1 cellular context compared by ENCODE assay signal in the genomic region with DNA sequence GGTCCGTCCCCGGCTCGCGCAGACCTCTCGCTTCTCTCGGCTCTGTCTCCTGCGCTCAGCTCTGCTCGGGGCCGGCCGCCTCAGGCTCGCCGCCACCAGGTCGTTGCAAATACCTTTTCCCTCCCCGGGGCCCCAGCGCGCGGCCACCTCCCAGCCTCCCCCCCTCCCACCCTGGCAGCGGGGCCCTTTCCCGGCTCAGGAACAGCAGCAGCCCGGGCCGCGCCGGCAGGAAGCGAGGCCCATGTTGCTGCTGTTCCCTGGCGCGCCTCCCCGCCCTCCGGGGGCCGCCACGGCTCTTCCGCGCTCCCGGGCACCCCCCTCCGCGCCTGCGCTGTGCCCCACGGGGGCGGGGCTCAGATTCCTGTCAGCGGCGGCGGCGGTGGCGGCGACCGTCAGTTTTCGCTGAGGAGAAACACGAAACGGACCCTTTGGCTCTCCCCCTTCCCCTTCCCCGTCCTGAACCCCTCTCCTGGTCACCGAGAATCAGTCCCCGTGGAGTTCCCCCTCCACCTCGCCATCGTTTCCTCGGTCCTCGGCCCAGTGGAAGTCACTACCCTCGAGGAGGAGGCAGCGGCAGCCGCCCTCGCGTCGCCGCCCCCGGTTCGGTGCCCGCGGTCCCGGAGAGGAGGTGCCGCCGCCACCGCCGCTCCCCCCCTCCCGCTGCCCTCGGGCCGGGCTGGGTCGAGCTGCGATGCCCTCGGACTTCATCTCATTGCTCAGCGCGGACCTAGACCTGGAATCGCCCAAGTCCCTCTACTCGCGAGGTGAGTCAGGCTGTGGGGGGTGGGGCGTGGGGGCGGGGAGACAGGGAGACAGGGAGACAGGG.
TF ChIP-seq lines count a peak whose summit lies in the region.

A gene with protein sequence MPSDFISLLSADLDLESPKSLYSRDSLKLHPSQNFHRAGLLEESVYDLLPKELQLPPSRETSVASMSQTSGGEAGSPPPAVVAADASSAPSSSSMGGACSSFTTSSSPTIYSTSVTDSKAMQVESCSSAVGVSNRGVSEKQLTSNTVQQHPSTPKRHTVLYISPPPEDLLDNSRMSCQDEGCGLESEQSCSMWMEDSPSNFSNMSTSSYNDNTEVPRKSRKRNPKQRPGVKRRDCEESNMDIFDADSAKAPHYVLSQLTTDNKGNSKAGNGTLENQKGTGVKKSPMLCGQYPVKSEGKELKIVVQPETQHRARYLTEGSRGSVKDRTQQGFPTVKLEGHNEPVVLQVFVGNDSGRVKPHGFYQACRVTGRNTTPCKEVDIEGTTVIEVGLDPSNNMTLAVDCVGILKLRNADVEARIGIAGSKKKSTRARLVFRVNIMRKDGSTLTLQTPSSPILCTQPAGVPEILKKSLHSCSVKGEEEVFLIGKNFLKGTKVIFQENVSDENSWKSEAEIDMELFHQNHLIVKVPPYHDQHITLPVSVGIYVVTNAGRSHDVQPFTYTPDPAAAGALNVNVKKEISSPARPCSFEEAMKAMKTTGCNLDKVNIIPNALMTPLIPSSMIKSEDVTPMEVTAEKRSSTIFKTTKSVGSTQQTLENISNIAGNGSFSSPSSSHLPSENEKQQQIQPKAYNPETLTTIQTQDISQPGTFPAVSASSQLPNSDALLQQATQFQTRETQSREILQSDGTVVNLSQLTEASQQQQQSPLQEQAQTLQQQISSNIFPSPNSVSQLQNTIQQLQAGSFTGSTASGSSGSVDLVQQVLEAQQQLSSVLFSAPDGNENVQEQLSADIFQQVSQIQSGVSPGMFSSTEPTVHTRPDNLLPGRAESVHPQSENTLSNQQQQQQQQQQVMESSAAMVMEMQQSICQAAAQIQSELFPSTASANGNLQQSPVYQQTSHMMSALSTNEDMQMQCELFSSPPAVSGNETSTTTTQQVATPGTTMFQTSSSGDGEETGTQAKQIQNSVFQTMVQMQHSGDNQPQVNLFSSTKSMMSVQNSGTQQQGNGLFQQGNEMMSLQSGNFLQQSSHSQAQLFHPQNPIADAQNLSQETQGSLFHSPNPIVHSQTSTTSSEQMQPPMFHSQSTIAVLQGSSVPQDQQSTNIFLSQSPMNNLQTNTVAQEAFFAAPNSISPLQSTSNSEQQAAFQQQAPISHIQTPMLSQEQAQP (N-terminal part only) (plus strand): TSS at position 356 of the 826 bp plus-strand sequence. CDS start 336 bp downstream, at position 692.

TF ChIP-seq in HEK293, 187 proteins besides CTCF, POLR2A, EP300 and RAD21 (continued from another document and continues in another):
- TF ChIP-seq, protein P1, sequence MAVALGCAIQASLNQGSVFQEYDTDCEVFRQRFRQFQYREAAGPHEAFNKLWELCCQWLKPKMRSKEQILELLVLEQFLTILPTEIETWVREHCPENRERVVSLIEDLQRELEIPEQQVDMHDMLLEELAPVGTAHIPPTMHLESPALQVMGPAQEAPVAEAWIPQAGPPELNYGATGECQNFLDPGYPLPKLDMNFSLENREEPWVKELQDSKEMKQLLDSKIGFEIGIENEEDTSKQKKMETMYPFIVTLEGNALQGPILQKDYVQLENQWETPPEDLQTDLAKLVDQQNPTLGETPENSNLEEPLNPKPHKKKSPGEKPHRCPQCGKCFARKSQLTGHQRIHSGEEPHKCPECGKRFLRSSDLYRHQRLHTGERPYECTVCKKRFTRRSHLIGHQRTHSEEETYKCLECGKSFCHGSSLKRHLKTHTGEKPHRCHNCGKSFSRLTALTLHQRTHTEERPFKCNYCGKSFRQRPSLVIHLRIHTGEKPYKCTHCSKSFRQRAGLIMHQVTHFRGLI (tag by site-specific recombination; IDR thresholded peaks at IDR 0.05) = no peak
- TF ChIP-seq ZNF768 (tag by site-specific recombination; IDR thresholded peaks at IDR 0.05) (no peak), OVOL3 (tag by site-specific recombination; IDR thresholded peaks at IDR 0.05) (no peak), ZFHX2 (tag by site-specific recombination; conservative IDR thresholded peaks at IDR 0.05) (peak; percentile 54; the same call in 1 of the 2 replicates), MYNN (tag by site-specific recombination; IDR thresholded peaks at IDR 0.05; ENCODE audit: borderline replicate concordance) (no peak), SP7 (tag by site-specific recombination; IDR thresholded peaks at IDR 0.05) (0 out of 2 replicates have a peak, but pooled peaks have one; percentile 27), ZNF121 (tag by site-specific recombination; IDR thresholded peaks at IDR 0.05) (0 out of 2 replicates have a peak, but pooled peaks have one; percentile 24), SP3 (tag by site-specific recombination; IDR thresholded peaks at IDR 0.05) (peak; percentile 56), BCL11A (tag by site-specific recombination; IDR thresholded peaks at IDR 0.05; ENCODE audit: low read depth) (no peak), ZNF133 (tag by site-specific recombination; IDR thresholded peaks at IDR 0.05) (no peak), EGR2 (tag by site-specific recombination; IDR thresholded peaks at IDR 0.05; ENCODE audit: low read depth) (0 out of 2 replicates have a peak, but pooled peaks have one; percentile 23), ZNF560 (tag by site-specific recombination; IDR thresholded peaks at IDR 0.05; ENCODE audit: borderline replicate concordance) (peak; percentile 71; the same call in 1 of the 2 replicates), ZNF514 (tag by site-specific recombination; IDR thresholded peaks at IDR 0.05) (no peak), ZNF335 (tag by site-specific recombination; conservative IDR thresholded peaks at IDR 0.05) (no peak; the same call in 1 of the 2 replicates), KLF16 (tag by site-specific recombination; IDR thresholded peaks at IDR 0.05) (peak; percentile 83), ZNF48 (tag by site-specific recombination; IDR thresholded peaks at IDR 0.05) (no peak), ZBTB20 (tag by site-specific recombination; IDR thresholded peaks at IDR 0.05) (peak; percentile 99), ZNF677 (tag by site-specific recombination; IDR thresholded peaks at IDR 0.05) (0 out of 2 replicates have a peak, but pooled peaks have one; percentile 2), ZNF324 (tag by site-specific recombination; IDR thresholded peaks at IDR 0.05) (0 out of 2 replicates have a peak, but pooled peaks have one; percentile 15), ZNF664 (tag by site-specific recombination; IDR thresholded peaks at IDR 0.05) (no peak), ZNF169 (tag by site-specific recombination; IDR thresholded peaks at IDR 0.05) (no peak), ZNF214 (tag by site-specific recombination; IDR thresholded peaks at IDR 0.05; ENCODE audit: borderline replicate concordance) (no peak), ZNF292 (tag by site-specific recombination; IDR thresholded peaks at IDR 0.05; ENCODE audit: borderline replicate concordance, low read depth) (no peak), SP2 (tag by site-specific recombination; IDR thresholded peaks at IDR 0.05) (peak; percentile 37; the same call in 1 of the 2 replicates), OSR2 (tag by site-specific recombination; IDR thresholded peaks at IDR 0.05) (peak; percentile 20; the same call in 1 of the 2 replicates), ZNF416 (tag by site-specific recombination; IDR thresholded peaks at IDR 0.05) (no peak), ZNF785 (tag by site-specific recombination; IDR thresholded peaks at IDR 0.05) (0 out of 2 replicates have a peak, but pooled peaks have one; percentile 9), YY2 (tag by site-specific recombination; IDR thresholded peaks at IDR 0.05) (peak; percentile 38; the same call in 1 of the 2 replicates), ZNF19 (tag by site-specific recombination; IDR thresholded peaks at IDR 0.05; ENCODE audit: low read depth) (no peak), ZNF596 (tag by site-specific recombination; IDR thresholded peaks at IDR 0.05) (no peak), ZNF521 (tag by site-specific recombination; IDR thresholded peaks at IDR 0.05) (no peak)
- TF ChIP-seq, protein P2, sequence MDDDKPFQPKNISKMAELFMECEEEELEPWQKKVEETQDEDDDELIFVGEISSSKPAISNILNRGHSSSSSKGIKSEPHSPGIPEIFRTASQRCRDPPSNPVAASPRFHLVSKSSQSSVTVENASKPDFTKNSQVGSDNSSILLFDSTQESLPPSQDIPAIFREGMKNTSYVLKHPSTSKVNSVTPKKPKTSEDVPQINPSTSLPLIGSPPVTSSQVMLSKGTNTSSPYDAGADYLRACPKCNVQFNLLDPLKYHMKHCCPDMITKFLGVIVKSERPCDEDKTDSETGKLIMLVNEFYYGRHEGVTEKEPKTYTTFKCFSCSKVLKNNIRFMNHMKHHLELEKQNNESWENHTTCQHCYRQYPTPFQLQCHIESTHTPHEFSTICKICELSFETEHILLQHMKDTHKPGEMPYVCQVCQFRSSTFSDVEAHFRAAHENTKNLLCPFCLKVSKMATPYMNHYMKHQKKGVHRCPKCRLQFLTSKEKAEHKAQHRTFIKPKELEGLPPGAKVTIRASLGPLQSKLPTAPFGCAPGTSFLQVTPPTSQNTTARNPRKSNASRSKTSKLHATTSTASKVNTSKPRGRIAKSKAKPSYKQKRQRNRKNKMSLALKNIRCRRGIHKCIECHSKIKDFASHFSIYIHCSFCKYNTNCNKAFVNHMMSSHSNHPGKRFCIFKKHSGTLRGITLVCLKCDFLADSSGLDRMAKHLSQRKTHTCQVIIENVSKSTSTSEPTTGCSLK (tag by site-specific recombination; IDR thresholded peaks at IDR 0.05) = no peak
- TF ChIP-seq, protein P3, sequence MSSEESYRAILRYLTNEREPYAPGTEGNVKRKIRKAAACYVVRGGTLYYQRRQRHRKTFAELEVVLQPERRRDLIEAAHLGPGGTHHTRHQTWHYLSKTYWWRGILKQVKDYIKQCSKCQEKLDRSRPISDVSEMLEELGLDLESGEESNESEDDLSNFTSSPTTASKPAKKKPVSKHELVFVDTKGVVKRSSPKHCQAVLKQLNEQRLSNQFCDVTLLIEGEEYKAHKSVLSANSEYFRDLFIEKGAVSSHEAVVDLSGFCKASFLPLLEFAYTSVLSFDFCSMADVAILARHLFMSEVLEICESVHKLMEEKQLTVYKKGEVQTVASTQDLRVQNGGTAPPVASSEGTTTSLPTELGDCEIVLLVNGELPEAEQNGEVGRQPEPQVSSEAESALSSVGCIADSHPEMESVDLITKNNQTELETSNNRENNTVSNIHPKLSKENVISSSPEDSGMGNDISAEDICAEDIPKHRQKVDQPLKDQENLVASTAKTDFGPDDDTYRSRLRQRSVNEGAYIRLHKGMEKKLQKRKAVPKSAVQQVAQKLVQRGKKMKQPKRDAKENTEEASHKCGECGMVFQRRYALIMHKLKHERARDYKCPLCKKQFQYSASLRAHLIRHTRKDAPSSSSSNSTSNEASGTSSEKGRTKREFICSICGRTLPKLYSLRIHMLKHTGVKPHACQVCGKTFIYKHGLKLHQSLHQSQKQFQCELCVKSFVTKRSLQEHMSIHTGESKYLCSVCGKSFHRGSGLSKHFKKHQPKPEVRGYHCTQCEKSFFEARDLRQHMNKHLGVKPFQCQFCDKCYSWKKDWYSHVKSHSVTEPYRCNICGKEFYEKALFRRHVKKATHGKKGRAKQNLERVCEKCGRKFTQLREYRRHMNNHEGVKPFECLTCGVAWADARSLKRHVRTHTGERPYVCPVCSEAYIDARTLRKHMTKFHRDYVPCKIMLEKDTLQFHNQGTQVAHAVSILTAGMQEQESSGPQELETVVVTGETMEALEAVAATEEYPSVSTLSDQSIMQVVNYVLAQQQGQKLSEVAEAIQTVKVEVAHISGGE (tag by site-specific recombination; conservative IDR thresholded peaks at IDR 0.05; ENCODE audit: low read depth) = peak; percentile 44; the same call in 1 of the 2 replicates
- TF ChIP-seq, protein P4, sequence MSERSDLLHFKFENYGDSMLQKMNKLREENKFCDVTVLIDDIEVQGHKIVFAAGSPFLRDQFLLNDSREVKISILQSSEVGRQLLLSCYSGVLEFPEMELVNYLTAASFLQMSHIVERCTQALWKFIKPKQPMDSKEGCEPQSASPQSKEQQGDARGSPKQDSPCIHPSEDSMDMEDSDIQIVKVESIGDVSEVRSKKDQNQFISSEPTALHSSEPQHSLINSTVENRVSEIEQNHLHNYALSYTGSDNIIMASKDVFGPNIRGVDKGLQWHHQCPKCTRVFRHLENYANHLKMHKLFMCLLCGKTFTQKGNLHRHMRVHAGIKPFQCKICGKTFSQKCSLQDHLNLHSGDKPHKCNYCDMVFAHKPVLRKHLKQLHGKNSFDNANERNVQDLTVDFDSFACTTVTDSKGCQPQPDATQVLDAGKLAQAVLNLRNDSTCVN (tag by site-specific recombination; optimal IDR thresholded peaks at IDR 0.05) = peak; percentile 76
- TF ChIP-seq, protein P5, sequence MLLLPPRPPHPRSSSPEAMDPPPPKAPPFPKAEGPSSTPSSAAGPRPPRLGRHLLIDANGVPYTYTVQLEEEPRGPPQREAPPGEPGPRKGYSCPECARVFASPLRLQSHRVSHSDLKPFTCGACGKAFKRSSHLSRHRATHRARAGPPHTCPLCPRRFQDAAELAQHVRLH (tag by site-specific recombination; IDR thresholded peaks at IDR 0.05) = no peak; the same call in 1 of the 2 replicates
- TF ChIP-seq, protein P6, sequence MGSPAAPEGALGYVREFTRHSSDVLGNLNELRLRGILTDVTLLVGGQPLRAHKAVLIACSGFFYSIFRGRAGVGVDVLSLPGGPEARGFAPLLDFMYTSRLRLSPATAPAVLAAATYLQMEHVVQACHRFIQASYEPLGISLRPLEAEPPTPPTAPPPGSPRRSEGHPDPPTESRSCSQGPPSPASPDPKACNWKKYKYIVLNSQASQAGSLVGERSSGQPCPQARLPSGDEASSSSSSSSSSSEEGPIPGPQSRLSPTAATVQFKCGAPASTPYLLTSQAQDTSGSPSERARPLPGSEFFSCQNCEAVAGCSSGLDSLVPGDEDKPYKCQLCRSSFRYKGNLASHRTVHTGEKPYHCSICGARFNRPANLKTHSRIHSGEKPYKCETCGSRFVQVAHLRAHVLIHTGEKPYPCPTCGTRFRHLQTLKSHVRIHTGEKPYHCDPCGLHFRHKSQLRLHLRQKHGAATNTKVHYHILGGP (tag by site-specific recombination; IDR thresholded peaks at IDR 0.05) = no peak
- TF ChIP-seq, protein P7, sequence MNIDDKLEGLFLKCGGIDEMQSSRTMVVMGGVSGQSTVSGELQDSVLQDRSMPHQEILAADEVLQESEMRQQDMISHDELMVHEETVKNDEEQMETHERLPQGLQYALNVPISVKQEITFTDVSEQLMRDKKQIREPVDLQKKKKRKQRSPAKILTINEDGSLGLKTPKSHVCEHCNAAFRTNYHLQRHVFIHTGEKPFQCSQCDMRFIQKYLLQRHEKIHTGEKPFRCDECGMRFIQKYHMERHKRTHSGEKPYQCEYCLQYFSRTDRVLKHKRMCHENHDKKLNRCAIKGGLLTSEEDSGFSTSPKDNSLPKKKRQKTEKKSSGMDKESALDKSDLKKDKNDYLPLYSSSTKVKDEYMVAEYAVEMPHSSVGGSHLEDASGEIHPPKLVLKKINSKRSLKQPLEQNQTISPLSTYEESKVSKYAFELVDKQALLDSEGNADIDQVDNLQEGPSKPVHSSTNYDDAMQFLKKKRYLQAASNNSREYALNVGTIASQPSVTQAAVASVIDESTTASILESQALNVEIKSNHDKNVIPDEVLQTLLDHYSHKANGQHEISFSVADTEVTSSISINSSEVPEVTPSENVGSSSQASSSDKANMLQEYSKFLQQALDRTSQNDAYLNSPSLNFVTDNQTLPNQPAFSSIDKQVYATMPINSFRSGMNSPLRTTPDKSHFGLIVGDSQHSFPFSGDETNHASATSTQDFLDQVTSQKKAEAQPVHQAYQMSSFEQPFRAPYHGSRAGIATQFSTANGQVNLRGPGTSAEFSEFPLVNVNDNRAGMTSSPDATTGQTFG (tag by site-specific recombination; IDR thresholded peaks at IDR 0.05; ENCODE audit: borderline replicate concordance) = peak; percentile 86; the same call in 1 of the 2 replicates
- TF ChIP-seq, protein P8, sequence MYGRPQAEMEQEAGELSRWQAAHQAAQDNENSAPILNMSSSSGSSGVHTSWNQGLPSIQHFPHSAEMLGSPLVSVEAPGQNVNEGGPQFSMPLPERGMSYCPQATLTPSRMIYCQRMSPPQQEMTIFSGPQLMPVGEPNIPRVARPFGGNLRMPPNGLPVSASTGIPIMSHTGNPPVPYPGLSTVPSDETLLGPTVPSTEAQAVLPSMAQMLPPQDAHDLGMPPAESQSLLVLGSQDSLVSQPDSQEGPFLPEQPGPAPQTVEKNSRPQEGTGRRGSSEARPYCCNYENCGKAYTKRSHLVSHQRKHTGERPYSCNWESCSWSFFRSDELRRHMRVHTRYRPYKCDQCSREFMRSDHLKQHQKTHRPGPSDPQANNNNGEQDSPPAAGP (tag by site-specific recombination; IDR thresholded peaks at IDR 0.05) = no peak
